Comparison of ENCODE assay signal across 8 cellular contexts in genomic region chr7:120856621-120857352, GRCh38. TPM values are rescaled to one million over a fixed set of nuclear protein-coding genes. Genes with fewer than 3 reads are reported as not detected.
DNase-seq lines count a peak whose midpoint lies in the region; ATAC-seq and TF ChIP-seq lines count a peak whose summit lies in the region.

No MANE protein-coding gene starts in this region.

- H3K27ac Mint-ChIP-seq in activated CD4-positive, alpha-beta memory T cell treated with anti-CD3 and anti-CD28 coated beads for 36 hours: no peak overlapping the region
- H3K27ac Mint-ChIP-seq in naive thymus-derived CD8-positive, alpha-beta T cell: peak overlapping the region in 3 of 10 donors; percentile 22 to 81 (median 71)

- peaks cover 55% of the 10 kb centered on the region for H3K27me3 Mint-ChIP-seq in activated CD4-positive, alpha-beta memory T cell treated with anti-CD3 and anti-CD28 coated beads for 36 hours
- peaks cover 33 to 66% (median 53%) of the 10 kb centered on the region in 5 donors for H3K27me3 Mint-ChIP-seq in naive thymus-derived CD8-positive, alpha-beta T cell

- intact Hi-C loops in activated CD4-positive, alpha-beta memory T cell treated with anti-CD3 and anti-CD28 coated beads for 36 hours (cut with micrococcal nuclease): no loop called here

- POLR2A ChIA-PET in activated CD4-positive, alpha-beta memory T cell treated with anti-CD3 and anti-CD28 coated beads for 36 hours (lab: Charles Lee): no interaction called here
- POLR2A ChIA-PET in naive thymus-derived CD8-positive, alpha-beta T cell (lab: Charles Lee): no interaction called here

- DNase-seq in stimulated activated CD4-positive, alpha-beta T cell treated with anti-CD3 and anti-CD28 coated beads, Interleukin-15, amount 100 ng/mL, for 24 hours: peak; percentile 31
- DNase-seq in stimulated activated CD4-positive, alpha-beta T cell treated with anti-CD3 and anti-CD28 coated beads, Interleukin-1b, Interleukin-23, amount 100 ng/mL, for 48 hours: no peak
- DNase-seq in NCI-H146 (lab: John Stamatoyannopoulos, UW): peak; percentile 56
- peak; percentile 14 for DNase-seq in activated CD4-positive, alpha-beta memory T cell treated with anti-CD3 and anti-CD28 coated beads for 36 hours
- no peak for DNase-seq in fibroblast of the aortic adventitia (ENCODE audit: low read depth)
- peak in 3 of 10 donors; percentile 2 to 12 (median 7) for DNase-seq in naive thymus-derived CD8-positive, alpha-beta T cell
- DNase-seq in central memory CD4-positive, alpha-beta T cell: no peak

- H3K4me1 Mint-ChIP-seq in activated CD4-positive, alpha-beta memory T cell treated with anti-CD3 and anti-CD28 coated beads for 36 hours (ENCODE audit: low read depth): peaks cover 9% of the 10 kb centered on the region
- peaks cover 5 to 19% (median 12%) of the 10 kb centered on the region in 4 donors for H3K4me1 Mint-ChIP-seq in naive thymus-derived CD8-positive, alpha-beta T cell

- H3K4me3 ChIP-seq in fibroblast of the aortic adventitia (ENCODE audit: low read depth, low read length): peak overlapping the region; percentile 78

- H3K36me3 Mint-ChIP-seq in activated CD4-positive, alpha-beta memory T cell treated with anti-CD3 and anti-CD28 coated beads for 36 hours: no peaks in the 10 kb centered on the region
- peaks cover 0 to 4% (median 2%) of the 10 kb centered on the region in 3 donors for H3K36me3 Mint-ChIP-seq in naive thymus-derived CD8-positive, alpha-beta T cell

- H3K4me3 Mint-ChIP-seq in activated CD4-positive, alpha-beta memory T cell treated with anti-CD3 and anti-CD28 coated beads for 36 hours: peak overlapping the region; percentile 70
- H3K4me3 Mint-ChIP-seq in naive thymus-derived CD8-positive, alpha-beta T cell: peak overlapping the region; percentile 68 to 94 (median 88)

- no peaks in the 10 kb centered on the region for H3K9me3 Mint-ChIP-seq in activated CD4-positive, alpha-beta memory T cell treated with anti-CD3 and anti-CD28 coated beads for 36 hours
- peaks cover 0 to 3% (median 0%) of the 10 kb centered on the region in 9 donors for H3K9me3 Mint-ChIP-seq in naive thymus-derived CD8-positive, alpha-beta T cell

- TF ChIP-seq CTCF in fibroblast of the aortic adventitia (IDR thresholded peaks at IDR 0.05; ENCODE audit: insufficient read depth, low read length): no peak

- CTCF ChIA-PET in activated CD4-positive, alpha-beta memory T cell treated with anti-CD3 and anti-CD28 coated beads for 36 hours (lab: Charles Lee): interaction anchor here (1.4 kb wide), 1 partner anchor 65 kb away, joined by 3 read pairs; no protein-coding TSS in a partner anchor

- ATAC-seq in HG02610 (IDR thresholded peaks at IDR 0.05; ENCODE audit: unreplicated experiment): peak; percentile 70
- ATAC-seq in naive thymus-derived CD8-positive, alpha-beta T cell: peak; percentile 34 to 47

RNA-seq across cellular contexts. Expression of gene TSPAN12, which starts 1.2 kb away (rescaled TPM):
- total RNA-seq in activated CD4-positive, alpha-beta memory T cell treated with anti-CD3 and anti-CD28 coated beads for 36 hours: not detected
- 1.5 and 5.6 TPM in 2 replicates for total RNA-seq in fibroblast of the aortic adventitia (ENCODE audit: low replicate concordance)
- not detected for total RNA-seq in naive thymus-derived CD8-positive, alpha-beta T cell
- not detected for polyA plus RNA-seq in naive thymus-derived CD8-positive, alpha-beta T cell

Comparison
In these comparisons a context has a peak if more than half of its experiments do, and no peak if none do; other contexts are left out.
1. DNase-seq: peak in stimulated activated CD4-positive, alpha-beta T cell treated with anti-CD3 and anti-CD28 coated beads, Interleukin-15, amount 100 ng/mL, for 24 hours (single experiment), NCI-H146 (single experiment) and activated CD4-positive, alpha-beta memory T cell treated with anti-CD3 and anti-CD28 coated beads for 36 hours (single experiment); none in stimulated activated CD4-positive, alpha-beta T cell treated with anti-CD3 and anti-CD28 coated beads, Interleukin-1b, Interleukin-23, amount 100 ng/mL, for 48 hours (single experiment), fibroblast of the aortic adventitia (single experiment) and central memory CD4-positive, alpha-beta T cell (single experiment).